In genomic region chr6:141463237-141463977, GRCh38 we compare ENCODE assay signal across 10 cellular contexts.
DNase-seq lines count a peak whose midpoint lies in the region; ATAC-seq and TF ChIP-seq lines count a peak whose summit lies in the region.
"Had no signal": no experiment of that assay in that cellular context is flagged by ENCODE, and none has a peak within 500 bp of the region (broad histone marks: within the 10 kb centered on the region; RNA-seq: fewer than 3 reads in every experiment).

No MANE protein-coding gene starts in this region.

- no peak for TF ChIP-seq CTCF in coronary artery (IDR thresholded peaks at IDR 0.05)

- DNase-seq in AG20443 (ENCODE audit: low spot score), result peak; percentile 34
- DNase-seq in coronary artery (ENCODE audit: low spot score), result no peak
- DNase-seq in CD1c-positive myeloid dendritic cell (ENCODE audit: extremely low spot score), result no peak
- DNase-seq in effector CD4-positive, alpha-beta T cell, result no peak
- DNase-seq in stimulated activated CD4-positive, alpha-beta T cell treated with anti-CD3 and anti-CD28 coated beads, Interleukin-12 subunit alpha, Interleukin-12 subunit beta, amount 100 ng/mL, for 4 hours, result no peak
- DNase-seq in HK-2 (ENCODE audit: unreplicated experiment), result no peak
- DNase-seq: retina, SHP77 had no signal

- ATAC-seq in GM19463 (IDR thresholded peaks at IDR 0.05; ENCODE audit: unreplicated experiment) (peak; percentile 68), HG03342 (IDR thresholded peaks at IDR 0.05; ENCODE audit: unreplicated experiment) (peak; percentile 79)

- peak overlapping the region; percentile 20 to 47 for H3K27ac ChIP-seq in coronary artery

- H3K4me3 ChIP-seq in coronary artery, result peak overlapping the region; percentile 47
